In genomic region chr7:74218343-74218698, GRCh38 we compare ENCODE assay signal across 1 cellular context.
TF ChIP-seq lines count a peak whose summit lies in the region.

No MANE protein-coding gene starts in this region.

TF ChIP-seq in SK-N-SH, 30 proteins besides CTCF, POLR2A, EP300 and RAD21 (continued from another document):
- TF ChIP-seq REST (IDR thresholded peaks at IDR 0.05; ENCODE audit: low read depth, low read length) (no peak), GABPA (IDR thresholded peaks at IDR 0.05; ENCODE audit: low read depth) (no peak), YY1 (IDR thresholded peaks at IDR 0.05; ENCODE audit: low read depth) (no peak), EZH2phosphoT487 (IDR thresholded peaks at IDR 0.05; ENCODE audit: borderline replicate concordance, low read depth) (no peak)
TF ChIP-seq in SK-N-SH: peak in this region for 1.
